Comparison of ENCODE assay signal across 15 cellular contexts in the genomic region with DNA sequence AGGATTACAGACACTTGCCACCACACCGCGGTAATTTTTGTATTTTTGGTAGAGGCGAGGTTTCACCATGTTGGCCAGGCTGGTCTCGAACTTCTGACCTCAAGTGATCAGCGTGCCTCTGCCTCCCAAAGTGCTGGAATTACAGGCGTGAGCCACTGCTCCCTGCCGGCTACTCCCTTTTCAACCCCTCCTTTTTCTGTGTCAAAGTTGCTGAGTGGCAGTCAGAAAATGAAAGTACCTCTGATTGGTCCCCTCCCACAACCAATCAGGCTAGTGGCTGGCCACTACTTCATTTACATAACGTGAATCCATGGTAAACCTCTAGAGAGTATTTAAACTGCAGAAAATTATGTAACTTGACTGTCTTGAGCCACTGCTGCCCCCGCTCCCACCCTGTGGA. TPM values are rescaled to one million over a fixed set of nuclear protein-coding genes. Genes with fewer than 3 reads are reported as not detected.
DNase-seq lines count a peak whose midpoint lies in the region; ATAC-seq, FAIRE-seq and TF ChIP-seq lines count a peak whose summit lies in the region.
"Had no signal": no experiment of that assay in that cellular context is flagged by ENCODE, and none has a peak within 500 bp of the region (broad histone marks: within the 10 kb centered on the region; RNA-seq: fewer than 3 reads in every experiment).

No MANE protein-coding gene starts in this region.

- CTCF ChIA-PET in Calu3 (lab: Charles Lee): no interaction called here

- H3K27me3 ChIP-seq in SU-DHL-6 (ENCODE audit: low read length): no peaks in the 10 kb centered on the region
- H3K27me3 ChIP-seq in spleen (replicated peaks in 1 of 7): no peaks in the 10 kb centered on the region
- H3K27me3 ChIP-seq: dorsolateral prefrontal cortex had no signal

- H3K36me3 ChIP-seq in SU-DHL-6 (ENCODE audit: low read length) (peaks cover 49% of the 10 kb centered on the region), spleen (peaks cover 0 to 94% (median 46%) of the 10 kb centered on the region in 6 donors)
- H3K36me3 ChIP-seq: thoracic aorta had no signal

- peak; percentile 31 for FAIRE-seq in GM12891 (lab: Jason Lieb, UNC)
- FAIRE-seq: D721Med had no signal

- TF ChIP-seq POLR2A in GM12891 (IDR thresholded peaks at IDR 0.05; ENCODE audit: low read depth, low read length) (no peak), spleen (IDR thresholded peaks at IDR 0.05) (no peak)

- 87 to 95% (median 90%) methylated on average over 9 of the region's 9 CpGs for WGBS in spleen, 5 donors

- H3K4me2 ChIP-seq in SU-DHL-6 (ENCODE audit: low read depth, low read length, poor library complexity, severe bottlenecking): peak overlapping the region; percentile 17

- ATAC-seq in activated naive CD8-positive, alpha-beta T cell treated with anti-CD3 and anti-CD28 coated beads, Interleukin-2, amount 10 ng/mL, durations not matched to agents 7 days and 5 days (ENCODE audit: low read depth): peak; percentile 48
- no peak for ATAC-seq in omental fat pad (ENCODE audit: low FRiP score)
- ATAC-seq: Right ventricle myocardium inferior had no signal

- peak overlapping the region; percentile 80 for H3K4me3 Mint-ChIP-seq in activated naive CD8-positive, alpha-beta T cell treated with anti-CD3 and anti-CD28 coated beads, Interleukin-2, amount 10 ng/mL, durations not matched to agents 7 days and 5 days
- H3K4me3 Mint-ChIP-seq in Calu3 (ENCODE audit: low read depth, unreplicated experiment): no peak overlapping the region

- TF ChIP-seq CTCF in SU-DHL-6 (IDR thresholded peaks at IDR 0.05; ENCODE audit: insufficient read depth, low read length, poor library complexity, severe bottlenecking) (no peak), spleen (IDR thresholded peaks at IDR 0.05 in 8 of 11, conservative IDR thresholded peaks at IDR 0.05 in 3 of 11) (no peak), omental fat pad (IDR thresholded peaks at IDR 0.05) (no peak), Calu3 (IDR thresholded peaks at IDR 0.05; ENCODE audit: unreplicated experiment) (no peak)

- no peak overlapping the region for H3K9ac ChIP-seq in SU-DHL-6 (ENCODE audit: low read length)

- peaks cover 70% of the 10 kb centered on the region for H3K4me1 Mint-ChIP-seq in activated naive CD8-positive, alpha-beta T cell treated with anti-CD3 and anti-CD28 coated beads, Interleukin-2, amount 10 ng/mL, durations not matched to agents 7 days and 5 days
- H3K4me1 Mint-ChIP-seq in Calu3 (ENCODE audit: low read depth, unreplicated experiment): peaks cover 13% of the 10 kb centered on the region

- H3K9me2 ChIP-seq in SU-DHL-6 (replicated peaks; ENCODE audit: insufficient read depth, low read length): no peaks in the 10 kb centered on the region

- peaks cover 4% of the 10 kb centered on the region for H3K9me3 Mint-ChIP-seq in activated naive CD8-positive, alpha-beta T cell treated with anti-CD3 and anti-CD28 coated beads, Interleukin-2, amount 10 ng/mL, durations not matched to agents 7 days and 5 days
- H3K9me3 Mint-ChIP-seq in Calu3 (ENCODE audit: low read depth, unreplicated experiment): no peaks in the 10 kb centered on the region

- POLR2A ChIA-PET in activated naive CD8-positive, alpha-beta T cell treated with anti-CD3 and anti-CD28 coated beads, Interleukin-2, amount 10 ng/mL, durations not matched to agents 7 days and 5 days (lab: Charles Lee): interaction anchor here (0.7 to 1.4 kb wide), 4 partner anchors 33 to 306 kb away, joined by 3 to 6 read pairs (median 4); partner anchors contain the start of gene ETFBKMT

- H3K79me2 ChIP-seq in SU-DHL-6 (ENCODE audit: insufficient read depth, low read length): peaks cover 99% of the 10 kb centered on the region

- peaks cover 53 to 98% (median 94%) of the 10 kb centered on the region in 6 donors for H3K4me1 ChIP-seq in spleen

- no TSS peak for BruUV-seq in Calu3 (replicated peaks; lab: Mats Ljungman, UMichigan)

- H3K4me3 ChIP-seq in SU-DHL-6 (ENCODE audit: insufficient read depth, low read length, poor library complexity, severe bottlenecking): no peak overlapping the region
- H3K4me3 ChIP-seq in spleen: peak overlapping the region in 5 of 8 donors; percentile 3 to 74 (median 64)
- H3K4me3 ChIP-seq: dorsolateral prefrontal cortex, thoracic aorta had no signal

- peaks cover 9% of the 10 kb centered on the region; the same call in 1 of the 2 replicates for H3F3A ChIP-seq in SU-DHL-6 (ENCODE audit: insufficient read depth)

- H3K27ac ChIP-seq in SU-DHL-6 (ENCODE audit: low read depth, low read length) (peak overlapping the region; percentile 55), spleen (peak overlapping the region in 6 of 8 donors; percentile 17 to 98 (median 48))
- H3K27ac ChIP-seq: dorsolateral prefrontal cortex, thoracic aorta had no signal

- H3K27me3 Mint-ChIP-seq in activated naive CD8-positive, alpha-beta T cell treated with anti-CD3 and anti-CD28 coated beads, Interleukin-2, amount 10 ng/mL, durations not matched to agents 7 days and 5 days: no peaks in the 10 kb centered on the region
- H3K27me3 Mint-ChIP-seq in Calu3 (ENCODE audit: unreplicated experiment): no peaks in the 10 kb centered on the region

- DNase-seq in GM12891 (ENCODE audit: insufficient read length, low spot score): no peak
- DNase-seq in activated naive CD8-positive, alpha-beta T cell treated with anti-CD3 and anti-CD28 coated beads, Interleukin-2, amount 10 ng/mL, durations not matched to agents 7 days and 5 days: peak; percentile 49
- DNase-seq in spleen: no peak
- no peak for DNase-seq in NCI-H82 (lab: John Stamatoyannopoulos, UW)
- no peak for DNase-seq in omental fat pad (ENCODE audit: low spot score)
- no peak for DNase-seq in Calu3
- DNase-seq: amniotic stem cell, dorsolateral prefrontal cortex, foreskin melanocyte, NCI-H1048, NCI-H524 treated with DMSO at 0.1 percent for 48 hours had no signal

- no peaks in the 10 kb centered on the region for H3K9me3 ChIP-seq in SU-DHL-6 (ENCODE audit: insufficient read depth, low read length)
- peaks cover 0 to 5% (median 0%) of the 10 kb centered on the region in 8 donors for H3K9me3 ChIP-seq in spleen
- H3K9me3 ChIP-seq: thoracic aorta had no signal

- no peaks in the 10 kb centered on the region for H4K20me1 ChIP-seq in SU-DHL-6 (ENCODE audit: low read depth, low read length)

- H3K27ac Mint-ChIP-seq in activated naive CD8-positive, alpha-beta T cell treated with anti-CD3 and anti-CD28 coated beads, Interleukin-2, amount 10 ng/mL, durations not matched to agents 7 days and 5 days: peak overlapping the region; percentile 83
- no peak overlapping the region for H3K27ac Mint-ChIP-seq in Calu3 (ENCODE audit: unreplicated experiment)

- H3K36me3 Mint-ChIP-seq in activated naive CD8-positive, alpha-beta T cell treated with anti-CD3 and anti-CD28 coated beads, Interleukin-2, amount 10 ng/mL, durations not matched to agents 7 days and 5 days: peaks cover 72% of the 10 kb centered on the region
- H3K36me3 Mint-ChIP-seq in Calu3 (ENCODE audit: insufficient read depth, unreplicated experiment): peaks cover 64% of the 10 kb centered on the region

- intact Hi-C loops in spleen (cut with DNase I; ENCODE audit: low total_unique reads): no loop called here
- intact Hi-C loops in Calu3 (cut with micrococcal nuclease; ENCODE audit: unreplicated experiment): loop anchor here (5.0 kb wide), 1 partner anchor 113 kb away; no protein-coding TSS in a partner anchor

- no peak overlapping the region for H2AFZ ChIP-seq in SU-DHL-6 (ENCODE audit: low read depth, low read length, severe bottlenecking)

TF ChIP-seq in GM12891, 5 proteins besides CTCF, POLR2A, EP300 and RAD21:
- TF ChIP-seq TAF1 (IDR thresholded peaks at IDR 0.05; ENCODE audit: low read depth, low read length) (no peak), POLR2AphosphoS5 (IDR thresholded peaks at IDR 0.05; ENCODE audit: low read depth, low read length) (no peak), POU2F2 (IDR thresholded peaks at IDR 0.05; ENCODE audit: low read depth, low read length) (no peak), SPI1 (IDR thresholded peaks at IDR 0.05; ENCODE audit: low read depth, low read length) (no peak), PAX5 (IDR thresholded peaks at IDR 0.05; ENCODE audit: insufficient read depth, low read length, severe bottlenecking) (no peak)

RNA-seq across cellular contexts. Expression of gene RESF1, which starts 5.9 kb away (rescaled TPM):
- polyA plus RNA-seq in GM12891 (2012; ENCODE audit: low read depth, missing spikeins): 18.0 TPM
- total RNA-seq in activated naive CD8-positive, alpha-beta T cell treated with anti-CD3 and anti-CD28 coated beads, Interleukin-2, amount 10 ng/mL, durations not matched to agents 7 days and 5 days: 100 to 1,000 TPM; 252 to 261 TPM
- total RNA-seq in spleen (100 to 1,000 TPM; 173 to 298 (median 190) TPM), omental fat pad (100 to 1,000 TPM in 1 of 4 donors, 10 to 100 TPM in 3; 62.4 to 145 (median 71.0) TPM), Calu3 (2022) (43.5 and 58.1 TPM in 2 replicates)
- polyA plus RNA-seq in spleen: 100 to 1,000 TPM; 144 to 190 (median 171) TPM
